Comparison of ENCODE assay signal across 8 cellular contexts in genomic region chr9:2241875-2242741, GRCh38.
DNase-seq lines count a peak whose midpoint lies in the region; ATAC-seq and TF ChIP-seq lines count a peak whose summit lies in the region.

No MANE protein-coding gene starts in this region.

- H3K36me3 Mint-ChIP-seq in activated CD4-positive, alpha-beta T cell treated with anti-CD3 and anti-CD28 coated beads for 36 hours (ENCODE audit: low read depth), result no peaks in the 10 kb centered on the region

- intact Hi-C loops in activated CD4-positive, alpha-beta T cell treated with anti-CD3 and anti-CD28 coated beads for 36 hours (cut with DNase I, micrococcal nuclease), result loop anchor here (1.0 to 5.0 kb wide), 4 partner anchors 84 to 600 kb away; partner anchors contain the start of genes PUM3 (in 1 of the 2) and VLDLR (in 1 of the 2)
- intact Hi-C loops in dorsolateral prefrontal cortex (cut with DNase I), result loop anchor here (5.0 to 10.0 kb wide), 5 partner anchors 117 to 600 kb away; partner anchors contain the start of genes VLDLR (in 2 of the 2), PUM3 (in 1 of the 2) and SMARCA2 (in 1 of the 2)

- H3K4me3 ChIP-seq in AG10803 (ENCODE audit: low read length) (peak overlapping the region; percentile 63), dorsolateral prefrontal cortex (peak overlapping the region; percentile 37 to 82 (median 65)), liver (ENCODE audit: low read depth in 1 of 3, low read length in 3 of 3) (peak overlapping the region; percentile 42 to 77 (median 56))

- H3K36me3 ChIP-seq in liver (ENCODE audit: control insufficient read depth in 4 of 4, insufficient read depth in 3 of 4, low read depth in 1 of 4, low read length in 3 of 4), result no peaks in the 10 kb centered on the region

- peaks cover 4% of the 10 kb centered on the region for H3K9me3 Mint-ChIP-seq in activated CD4-positive, alpha-beta T cell treated with anti-CD3 and anti-CD28 coated beads for 36 hours (ENCODE audit: low read depth)

- peaks cover 13% of the 10 kb centered on the region for H3K27me3 Mint-ChIP-seq in activated CD4-positive, alpha-beta T cell treated with anti-CD3 and anti-CD28 coated beads for 36 hours

- POLR2A ChIA-PET in activated CD4-positive, alpha-beta T cell treated with anti-CD3 and anti-CD28 coated beads for 36 hours (lab: Charles Lee), result no interaction called here

- 2% methylated on average over 38 of the region's 38 CpGs for WGBS in liver

- TF ChIP-seq CTCF in AG10803 (conservative IDR thresholded peaks at IDR 0.05; ENCODE audit: low read length) (peak; percentile 5; the same call in 1 of the 2 replicates), dorsolateral prefrontal cortex (IDR thresholded peaks at IDR 0.05 in 54 of 56, conservative IDR thresholded peaks at IDR 0.05 in 2 of 56; ENCODE audit: low read depth in 1 of 56, partially characterized antibody in 56 of 56) (peak in 14 of 56 donors; percentile 2 to 48 (median 25)), liver (IDR thresholded peaks at IDR 0.05; ENCODE audit: low read depth, low read length, missing input control) (no peak)

- CTCF ChIA-PET in activated CD4-positive, alpha-beta T cell treated with anti-CD3 and anti-CD28 coated beads for 36 hours (lab: Charles Lee), result interaction anchor here (0.7 to 0.9 kb wide), 2 partner anchors 49 to 330 kb away, joined by 4 to 5 read pairs; no protein-coding TSS in a partner anchor

- H3K9ac ChIP-seq in liver (ENCODE audit: low read depth in 1 of 2, low read length in 2 of 2), result peak overlapping the region; percentile 15 to 63

- TF ChIP-seq POLR2A in GM19099 (IDR thresholded peaks at IDR 0.05; ENCODE audit: extremely low read depth, insufficient read length, low read depth), result peak; percentile 35

- H3K4me3 Mint-ChIP-seq in activated CD4-positive, alpha-beta T cell treated with anti-CD3 and anti-CD28 coated beads for 36 hours, result peak overlapping the region; percentile 74

- TF ChIP-seq RAD21 in liver (IDR thresholded peaks at IDR 0.05), result peak; percentile 42 to 55

- peaks cover 3 to 8% (median 6%) of the 10 kb centered on the region in 4 donors for H3K4me1 ChIP-seq in liver (ENCODE audit: control insufficient read depth in 4 of 4, insufficient read depth in 4 of 4, low read length in 3 of 4)

- peaks cover 0 to 3% (median 1%) of the 10 kb centered on the region in 4 donors for H3K9me3 ChIP-seq in liver (ENCODE audit: control insufficient read depth in 4 of 4, low read length in 3 of 4)

- H3K27ac ChIP-seq in dorsolateral prefrontal cortex, result peak overlapping the region; percentile 32 to 94 (median 87)
- H3K27ac ChIP-seq in liver (ENCODE audit: low read depth in 1 of 2, low read length in 2 of 2), result peak overlapping the region in 1 of 2 donors; percentile 21

- H3K27ac Mint-ChIP-seq in activated CD4-positive, alpha-beta T cell treated with anti-CD3 and anti-CD28 coated beads for 36 hours, result peak overlapping the region; percentile 72

- peaks cover 16% of the 10 kb centered on the region for H3K4me1 Mint-ChIP-seq in activated CD4-positive, alpha-beta T cell treated with anti-CD3 and anti-CD28 coated beads for 36 hours

- DNase-seq in AG10803 (ENCODE audit: low read depth), result peak; percentile 85
- peak; percentile 64 for DNase-seq in NCI-H226
- peak; percentile 85 for DNase-seq in activated CD4-positive, alpha-beta T cell treated with anti-CD3 and anti-CD28 coated beads for 36 hours
- DNase-seq in dorsolateral prefrontal cortex, result peak; percentile 77 to 93 (median 88)
- peak; percentile 59 for DNase-seq in stimulated activated CD4-positive, alpha-beta T cell treated with anti-CD3 and anti-CD28 coated beads, Interleukin-4, amount 100 ng/mL, for 1 hour

- ATAC-seq in HG03280 (IDR thresholded peaks at IDR 0.05; ENCODE audit: unreplicated experiment), result peak; percentile 95
- ATAC-seq in activated CD4-positive, alpha-beta T cell treated with anti-CD3 and anti-CD28 coated beads for 36 hours, result peak; percentile 98

- no peaks in the 10 kb centered on the region for H3K27me3 ChIP-seq in dorsolateral prefrontal cortex
- H3K27me3 ChIP-seq in liver (ENCODE audit: control insufficient read depth in 4 of 4, insufficient read depth in 4 of 4, low read length in 3 of 4), result no peaks in the 10 kb centered on the region

TF ChIP-seq in liver, 16 proteins besides CTCF, POLR2A, EP300 and RAD21:
- TF ChIP-seq JUND (IDR thresholded peaks at IDR 0.05) (no peak), FOXA2 (IDR thresholded peaks at IDR 0.05) (no peak), HNF4A (conservative IDR thresholded peaks at IDR 0.05) (peak in 1 of 2 donors; percentile 25), TAF1 (conservative IDR thresholded peaks at IDR 0.05) (no peak), ATF3 (IDR thresholded peaks at IDR 0.05) (no peak), NR2F2 (IDR thresholded peaks at IDR 0.05) (peak; percentile 26), MAX (IDR thresholded peaks at IDR 0.05) (peak; percentile 86), GABPA (IDR thresholded peaks at IDR 0.05 in 1 of 2, conservative IDR thresholded peaks at IDR 0.05 in 1 of 2) (peak in 1 of 2 donors; percentile 51), EGR1 (IDR thresholded peaks at IDR 0.05; ENCODE audit: low read depth in 2 of 2) (peak in 1 of 2 donors; percentile 40), ZBTB33 (IDR thresholded peaks at IDR 0.05) (peak; percentile 34), YY1 (IDR thresholded peaks at IDR 0.05) (peak; percentile 90), FOXA1 (IDR thresholded peaks at IDR 0.05) (no peak), RXRA (IDR thresholded peaks at IDR 0.05) (peak; percentile 36 to 49), HNF4G (IDR thresholded peaks at IDR 0.05) (no peak), SP1 (IDR thresholded peaks at IDR 0.05) (peak; percentile 62), REST (IDR thresholded peaks at IDR 0.05) (no peak)
